8 cellular contexts compared by ENCODE assay signal in genomic region chr7:25565949-25566348, GRCh38.
DNase-seq lines count a peak whose midpoint lies in the region; ATAC-seq and TF ChIP-seq lines count a peak whose summit lies in the region.

No MANE protein-coding gene starts in this region.

- H3K27me3 ChIP-seq in OCI-LY3 (ENCODE audit: low read depth, low read length) = peaks cover 4% of the 10 kb centered on the region; the same call in 1 of the 2 replicates
- H3K27me3 ChIP-seq in esophagus squamous epithelium = no peaks in the 10 kb centered on the region
- no peaks in the 10 kb centered on the region for H3K27me3 ChIP-seq in neural progenitor cell
- no peaks in the 10 kb centered on the region for H3K27me3 ChIP-seq in stomach

- TF ChIP-seq EP300 in stomach (IDR thresholded peaks at IDR 0.05) = no peak

- 0 to 1% methylated on average over 7 of the region's 7 CpGs for WGBS in esophagus squamous epithelium, 2 donors
- 0 to 1% (median 1%) methylated on average over 7 of the region's 7 CpGs for WGBS in stomach, 5 donors

- H3K4me1 ChIP-seq in OCI-LY3 (ENCODE audit: low read length) = no peaks in the 10 kb centered on the region
- peaks cover 0 to 20% (median 3%) of the 10 kb centered on the region in 3 donors for H3K4me1 ChIP-seq in esophagus squamous epithelium
- no peaks in the 10 kb centered on the region for H3K4me1 ChIP-seq in neural progenitor cell
- H3K4me1 ChIP-seq in stomach = peaks cover 0 to 34% (median 19%) of the 10 kb centered on the region in 4 donors

- H3K9me3 ChIP-seq in OCI-LY3 (ENCODE audit: insufficient read depth, low read length) = no peaks in the 10 kb centered on the region
- H3K9me3 ChIP-seq in esophagus squamous epithelium = no peaks in the 10 kb centered on the region
- H3K9me3 ChIP-seq in neural progenitor cell (ENCODE audit: low read depth) = no peaks in the 10 kb centered on the region
- H3K9me3 ChIP-seq in stomach = no peaks in the 10 kb centered on the region

- H3K9me3 Mint-ChIP-seq in neural progenitor cell = no peaks in the 10 kb centered on the region

- no peaks in the 10 kb centered on the region for H3K36me3 Mint-ChIP-seq in neural progenitor cell

- no peak for TF ChIP-seq POLR2A in esophagus squamous epithelium (IDR thresholded peaks at IDR 0.05)
- no peak for TF ChIP-seq POLR2A in stomach (IDR thresholded peaks at IDR 0.05)

- H3K4me3 Mint-ChIP-seq in neural progenitor cell = no peak overlapping the region

- no peak overlapping the region for H3K27ac Mint-ChIP-seq in neural progenitor cell

- no peaks in the 10 kb centered on the region for H3F3A ChIP-seq in neural progenitor cell (ENCODE audit: low read depth)

- H3K9ac ChIP-seq in OCI-LY3 (ENCODE audit: low read length) = no peak overlapping the region
- H3K9ac ChIP-seq in neural progenitor cell = no peak overlapping the region

- H3K36me3 ChIP-seq in OCI-LY3 (replicated peaks; ENCODE audit: low read depth, low read length) = no peaks in the 10 kb centered on the region
- H3K36me3 ChIP-seq in esophagus squamous epithelium = no peaks in the 10 kb centered on the region
- no peaks in the 10 kb centered on the region for H3K36me3 ChIP-seq in neural progenitor cell
- no peaks in the 10 kb centered on the region for H3K36me3 ChIP-seq in stomach

- peak; percentile 100 for TF ChIP-seq CTCF in OCI-LY3 (IDR thresholded peaks at IDR 0.05; ENCODE audit: low read depth, low read length)
- TF ChIP-seq CTCF in esophagus squamous epithelium (IDR thresholded peaks at IDR 0.05) = peak; percentile 98 to 100 (median 98)
- peak; percentile 100 for TF ChIP-seq CTCF in neural progenitor cell (IDR thresholded peaks at IDR 0.05)
- peak in 6 of 7 experiments; percentile 86 to 100 (median 99) for TF ChIP-seq CTCF in stomach (IDR thresholded peaks at IDR 0.05)

- H3K79me2 ChIP-seq in OCI-LY3 (ENCODE audit: low read length) (no peaks in the 10 kb centered on the region), neural progenitor cell (ENCODE audit: low read depth) (no peaks in the 10 kb centered on the region)

- H4K20me1 ChIP-seq in OCI-LY3 (ENCODE audit: insufficient read depth, low read length) (no peaks in the 10 kb centered on the region), neural progenitor cell (ENCODE audit: low read depth) (no peaks in the 10 kb centered on the region)

- H3K4me1 Mint-ChIP-seq in neural progenitor cell = peaks cover 7% of the 10 kb centered on the region

- intact Hi-C loops in esophagus squamous epithelium (cut with DNase I) = loop anchor here (5.0 kb wide), 3 partner anchors 174 to 309 kb away; no protein-coding TSS in a partner anchor
- intact Hi-C loops in stomach (cut with DNase I; ENCODE audit: low total_unique reads) = loop anchor here (5.0 to 10.0 kb wide), 2 partner anchors 171 to 309 kb away; no protein-coding TSS in a partner anchor

- H3K27ac ChIP-seq in OCI-LY3 (ENCODE audit: low read length) (no peak overlapping the region), esophagus squamous epithelium (peak overlapping the region in 2 of 4 donors; percentile 53 to 63), neural progenitor cell (no peak overlapping the region), stomach (peak overlapping the region in 2 of 5 donors; percentile 40 to 61)

- H3K4me3 ChIP-seq in OCI-LY3 (ENCODE audit: low read length) (no peak overlapping the region), esophagus squamous epithelium (no peak overlapping the region), neural progenitor cell (no peak overlapping the region), stomach (no peak overlapping the region)

- H3K4me2 ChIP-seq in OCI-LY3 (ENCODE audit: low read length) (peak overlapping the region; percentile 49), neural progenitor cell (no peak overlapping the region)

- H2AFZ ChIP-seq in OCI-LY3 (ENCODE audit: low read depth, low read length) = no peak overlapping the region
- no peak overlapping the region for H2AFZ ChIP-seq in neural progenitor cell (replicated peaks)

- peak; percentile 61 for DNase-seq in COLO668 (lab: John Stamatoyannopoulos, UW; ENCODE audit: unreplicated experiment)
- DNase-seq in HS-27A (ENCODE audit: low read depth) = peak; percentile 19
- peak; percentile 73 for DNase-seq in activated T-cell treated with anti-CD3 and anti-CD28 coated beads, Interleukin-2, amount 50 U/mL, for 1 hour
- DNase-seq in esophagus squamous epithelium (lab: John Stamatoyannopoulos, UW) = no peak
- DNase-seq in neural progenitor cell (ENCODE audit: low spot score) = peak; percentile 70
- DNase-seq in stomach = peak; percentile 71

- H3K27me3 Mint-ChIP-seq in neural progenitor cell (ENCODE audit: insufficient read depth, low read depth) = no peaks in the 10 kb centered on the region

- ATAC-seq in GM18858 (IDR thresholded peaks at IDR 0.05; ENCODE audit: unreplicated experiment) = no peak
